ENCODE assay signal across 8 cellular contexts in the genomic region with DNA sequence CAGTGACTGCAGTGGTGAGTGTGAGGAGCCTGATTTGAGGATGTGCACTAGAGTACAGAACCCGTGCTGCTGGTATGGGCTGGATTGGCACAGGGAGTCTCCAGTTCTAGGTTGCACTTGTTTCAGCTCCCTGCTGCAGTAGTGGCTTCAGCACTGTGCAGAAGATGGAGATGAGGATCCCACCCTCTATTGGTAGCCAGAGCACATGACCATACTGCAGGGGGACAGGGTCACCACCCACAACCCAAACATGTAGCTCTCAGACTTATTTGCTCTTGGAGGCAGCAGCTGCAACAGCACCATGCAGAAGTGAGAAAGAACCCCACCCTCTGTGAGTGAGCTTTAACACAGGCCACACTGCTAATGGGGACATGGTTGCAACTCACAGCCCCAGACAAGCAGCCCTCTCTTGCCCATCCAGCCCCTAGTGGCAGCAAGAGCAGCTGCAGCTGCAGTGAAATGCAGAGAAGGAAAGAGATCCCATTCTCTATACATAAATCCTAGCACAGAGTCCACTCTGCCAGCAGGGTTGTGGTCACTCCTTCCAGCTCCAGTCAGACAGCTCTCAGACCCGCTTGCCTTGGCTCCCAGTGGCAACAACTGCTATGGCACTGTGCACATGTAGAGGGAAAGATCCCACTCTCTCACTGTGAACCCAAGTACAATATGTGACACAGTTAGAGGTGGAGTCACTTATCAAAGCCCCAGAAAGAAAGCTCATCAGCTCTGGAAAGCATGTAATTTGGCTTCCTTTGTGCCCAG. TPM values are rescaled to one million over a fixed set of nuclear protein-coding genes. Genes with fewer than 3 reads are reported as not detected.
A peak's percentile ranks its signal among the peaks of the same experiment; 100 is the strongest.
DNase-seq lines count a peak whose midpoint lies in the region; ATAC-seq and TF ChIP-seq lines count a peak whose summit lies in the region.

No MANE protein-coding gene starts in this region.

- H3K4me3 ChIP-seq in AG04450 (ENCODE audit: low read depth, low read length) (no peak overlapping the region), OCI-LY7 (ENCODE audit: low read depth, low read length, poor library complexity, severe bottlenecking) (no peak overlapping the region)

- CTCF ChIA-PET in AG04450 (lab: Charles Lee) (interaction anchor here (0.8 to 1.7 kb wide), 7 partner anchors 9 to 744 kb away, joined by 3 to 6 read pairs (median 3); no protein-coding TSS in a partner anchor), OCI-LY7 (lab: Charles Lee; ENCODE audit: unreplicated experiment) (no interaction called here)

- no peaks in the 10 kb centered on the region for H3K36me3 ChIP-seq in OCI-LY7 (ENCODE audit: insufficient read depth, low read length)

- H3K4me1 ChIP-seq in OCI-LY7 (ENCODE audit: insufficient read depth, low read length, poor library complexity, severe bottlenecking): no peaks in the 10 kb centered on the region

- H3K27me3 Mint-ChIP-seq in glutamatergic neuron (ENCODE audit: unreplicated experiment): peaks cover 7% of the 10 kb centered on the region

- H3K79me2 ChIP-seq in OCI-LY7 (ENCODE audit: insufficient read depth, low read depth, low read length): no peaks in the 10 kb centered on the region

- H3K9me3 ChIP-seq in AG04450 (ENCODE audit: control insufficient read depth, insufficient read depth, low read length) (no peaks in the 10 kb centered on the region), OCI-LY7 (ENCODE audit: low read length) (no peaks in the 10 kb centered on the region)

- no peak overlapping the region for H3K4me2 ChIP-seq in OCI-LY7 (ENCODE audit: low read length)

- DNase-seq in AG04450 (ENCODE audit: low read depth, low spot score) (no peak), OCI-LY7 (ENCODE audit: low spot score) (no peak), glutamatergic neuron (peak; percentile 32), omental fat pad (ENCODE audit: low spot score) (no peak), NCI-H524 (lab: John Stamatoyannopoulos, UW) (no peak)
- no peak for DNase-seq in activated CD8-positive, alpha-beta memory T cell treated with anti-CD3 and anti-CD28 coated beads, Interleukin-2, amount 50 U/mL, for 48 hours

- no peak overlapping the region for H2AFZ ChIP-seq in OCI-LY7 (ENCODE audit: low read length)

- peaks cover 30% of the 10 kb centered on the region for H3K36me3 Mint-ChIP-seq in glutamatergic neuron (ENCODE audit: unreplicated experiment)

- TF ChIP-seq CTCF in AG04450 (IDR thresholded peaks at IDR 0.05; ENCODE audit: low read depth, low read length): peak; percentile 62
- TF ChIP-seq CTCF in OCI-LY7 (conservative IDR thresholded peaks at IDR 0.05; ENCODE audit: low read length): peak; percentile 67
- peak; percentile 69 for TF ChIP-seq CTCF in glutamatergic neuron (IDR thresholded peaks at IDR 0.05; ENCODE audit: partially characterized antibody, unreplicated experiment)
- TF ChIP-seq CTCF in omental fat pad (IDR thresholded peaks at IDR 0.05): no peak

- H3K27me3 ChIP-seq in AG04450 (ENCODE audit: control insufficient read depth, insufficient read depth, low read length): no peaks in the 10 kb centered on the region

- ATAC-seq in GM18861 (IDR thresholded peaks at IDR 0.05; ENCODE audit: unreplicated experiment) (peak; percentile 90), HG02938 (IDR thresholded peaks at IDR 0.05; ENCODE audit: unreplicated experiment) (peak; percentile 87), omental fat pad (ENCODE audit: low FRiP score) (no peak)

- no peaks in the 10 kb centered on the region for H3K9me2 ChIP-seq in OCI-LY7 (ENCODE audit: insufficient read depth, low read length)

- H3K27ac ChIP-seq in AG04450 (ENCODE audit: low read depth, low read length) (no peak overlapping the region), OCI-LY7 (ENCODE audit: low read depth, low read length, poor library complexity, severe bottlenecking) (no peak overlapping the region)

- BruUV-seq in OCI-LY7 (replicated peaks; lab: Mats Ljungman, UMichigan): no TSS peak

- intact Hi-C loops in OCI-LY7 (cut with micrococcal nuclease; ENCODE audit: unreplicated experiment): no loop called here

- no peaks in the 10 kb centered on the region for H3K4me1 Mint-ChIP-seq in glutamatergic neuron (ENCODE audit: low read depth, unreplicated experiment)

- H3K9me3 Mint-ChIP-seq in glutamatergic neuron (ENCODE audit: unreplicated experiment): peaks cover 6% of the 10 kb centered on the region

- no peak overlapping the region for H3K4me3 Mint-ChIP-seq in glutamatergic neuron (ENCODE audit: unreplicated experiment)

- H4K20me1 ChIP-seq in OCI-LY7 (ENCODE audit: insufficient read depth, low read length): no peaks in the 10 kb centered on the region

- POLR2A ChIA-PET in AG04450 (lab: Yijun Ruan, JAX) (no interaction called here), OCI-LY7 (lab: Charles Lee) (interaction anchor here (0.6 kb wide), 1 partner anchor 1392 kb away, joined by 3 read pairs; no protein-coding TSS in a partner anchor)

- no peak overlapping the region for H3K27ac Mint-ChIP-seq in glutamatergic neuron (ENCODE audit: unreplicated experiment)

RNA-seq across cellular contexts. Expression of gene SCIN, which starts 51.4 kb away (rescaled TPM):
- polyA plus RNA-seq in AG04450 (2011; rRNA removed): not detected in 2 replicates
- polyA minus RNA-seq in AG04450 (2011; rRNA and poly(A)+ RNA removed): not detected in 2 replicates
- not detected in 2 replicates for total RNA-seq in OCI-LY7 (2014; rRNA removed; shearing (Covaris generic))
- total RNA-seq in OCI-LY7 (2022) (not detected in 2 replicates), glutamatergic neuron (ENCODE audit: unreplicated experiment) (not detected), omental fat pad (10 to 100 TPM in 2 of 4 donors, 1 to 10 TPM in 2; 1.4 to 15.7 (median 7.9) TPM)

Comparison
In these comparisons a context has a peak if more than half of its experiments do, and no peak if none do; other contexts are left out.
1. CTCF ChIP-seq: peak in AG04450 (single experiment), OCI-LY7 (single experiment) and glutamatergic neuron (single experiment); none in omental fat pad (0 of 3).